In genomic region chr14:74902941-74903705, GRCh38 we compare ENCODE assay signal across 2 cellular contexts.
TF ChIP-seq lines count a peak whose summit lies in the region.

No MANE protein-coding gene starts in this region.

TF ChIP-seq in GM23338, 12 proteins besides CTCF, POLR2A, EP300 and RAD21 (continued from another document):
- TF ChIP-seq ETS1 (IDR thresholded peaks at IDR 0.05) (no peak), ZNF462 (CRISPR knock-in tag; IDR thresholded peaks at IDR 0.05) (no peak), ZNF114 (CRISPR knock-in tag; IDR thresholded peaks at IDR 0.05) (no peak), JUNB (IDR thresholded peaks at IDR 0.05; ENCODE audit: unreplicated experiment) (no peak), REST (IDR thresholded peaks at IDR 0.05; ENCODE audit: unreplicated experiment) (no peak), NANOG (IDR thresholded peaks at IDR 0.05; ENCODE audit: borderline replicate concordance) (no peak), ZNF331 (CRISPR knock-in tag; IDR thresholded peaks at IDR 0.05; ENCODE audit: low read depth) (no peak)

TF ChIP-seq in WTC11, 78 proteins besides CTCF, POLR2A, EP300 and RAD21 (continued from another document):
- no peak for TF ChIP-seq CREB1 (CRISPR knock-in tag; IDR thresholded peaks at IDR 0.05)
- no peak for TF ChIP-seq ZNF512 (CRISPR knock-in tag; IDR thresholded peaks at IDR 0.05; ENCODE audit: borderline replicate concordance)
- TF ChIP-seq ZNF121 (CRISPR knock-in tag; IDR thresholded peaks at IDR 0.05): no peak
- TF ChIP-seq MXD4 (CRISPR knock-in tag; IDR thresholded peaks at IDR 0.05; ENCODE audit: borderline replicate concordance): no peak
- no peak for TF ChIP-seq PRRX2 (CRISPR knock-in tag; IDR thresholded peaks at IDR 0.05)
- TF ChIP-seq RORB (CRISPR knock-in tag; IDR thresholded peaks at IDR 0.05): no peak
- TF ChIP-seq ATF6 (CRISPR knock-in tag; IDR thresholded peaks at IDR 0.05): no peak
- TF ChIP-seq FOXP4 (CRISPR knock-in tag; IDR thresholded peaks at IDR 0.05): no peak
- TF ChIP-seq OVOL2 (CRISPR knock-in tag; IDR thresholded peaks at IDR 0.05; ENCODE audit: borderline replicate concordance): no peak
- no peak for TF ChIP-seq MLX (CRISPR knock-in tag; IDR thresholded peaks at IDR 0.05)
- TF ChIP-seq ZNF263 (CRISPR knock-in tag; IDR thresholded peaks at IDR 0.05; ENCODE audit: low read depth): no peak
